In genomic region chr3:52015431-52016256, GRCh38 we compare ENCODE assay signal across 1 cellular context.
TF ChIP-seq lines count a peak whose summit lies in the region.

No MANE protein-coding gene starts in this region.

TF ChIP-seq in GM12878, 131 proteins besides CTCF, POLR2A, EP300 and RAD21:
- TF ChIP-seq JUND (IDR thresholded peaks at IDR 0.05; ENCODE audit: low read depth, low read length): no peak
- TF ChIP-seq IRF3 (IDR thresholded peaks at IDR 0.05): no peak
- 0 out of 2 replicates have a peak, but pooled peaks have one; percentile 2 for TF ChIP-seq IKZF1 (conservative IDR thresholded peaks at IDR 0.05)
